ENCODE assay signal across 21 cellular contexts in the genomic region with DNA sequence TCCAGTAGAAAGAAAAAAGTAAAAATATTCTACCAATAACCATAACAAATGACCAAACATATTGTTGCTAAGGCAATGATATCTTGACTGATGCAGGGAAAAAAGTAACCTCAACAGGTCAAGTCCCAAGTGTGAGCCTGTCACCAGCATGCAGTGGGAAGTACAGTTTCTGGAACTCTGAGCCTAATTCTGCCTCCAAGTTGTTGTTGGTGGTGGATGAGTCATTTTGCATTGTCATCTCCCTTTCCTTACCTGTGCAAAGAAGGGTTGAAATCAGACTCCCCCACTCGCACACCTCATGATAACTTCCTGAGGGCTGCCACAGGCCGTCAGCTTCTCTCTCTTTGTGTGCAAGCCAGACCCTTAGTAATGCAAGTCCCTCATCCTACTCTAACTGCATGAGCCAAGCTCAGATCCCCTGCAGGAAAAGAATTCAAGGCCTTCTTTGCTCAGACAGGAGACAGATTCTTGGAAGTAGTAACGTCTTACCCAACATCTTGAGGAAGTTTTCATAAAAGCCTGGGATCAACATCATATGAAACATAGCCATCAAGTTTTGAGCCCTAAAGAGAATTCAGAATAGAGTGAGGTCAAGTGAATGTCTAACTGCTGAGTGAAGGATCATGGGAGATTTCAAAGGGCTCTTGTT.
"Had no signal": no experiment of that assay in that cellular context is flagged by ENCODE, and none has a peak within 500 bp of the region (broad histone marks: within the 10 kb centered on the region; RNA-seq: fewer than 3 reads in every experiment).

No MANE protein-coding gene starts in this region.

- H3K9me3 Mint-ChIP-seq: dendritic cell treated with granulocyte-macrophage colony-stimulating factor and Interleukin-4, amounts not matched to agents 40 ng/mL and 50 ng/mL, for 4 days; natural killer cell had no signal

- H3K36me3 ChIP-seq: adrenal gland, neutrophil, tibial nerve had no signal

- H3K27ac ChIP-seq: adrenal gland, neutrophil, skin epidermis, tibial nerve had no signal

- H3K4me1 Mint-ChIP-seq: activated CD4-positive, alpha-beta T cell treated with anti-CD3 and anti-CD28 coated beads for 36 hours; activated CD8-positive, alpha-beta memory T cell treated with anti-CD3 and anti-CD28 coated beads, Interleukin-2, amount 10 ng/mL, durations not matched to agents 7 days and 5 days; central memory CD8-positive, alpha-beta T cell; natural killer cell had no signal

- ATAC-seq: activated CD4-positive, alpha-beta T cell treated with anti-CD3 and anti-CD28 coated beads for 36 hours; activated CD8-positive, alpha-beta memory T cell treated with anti-CD3 and anti-CD28 coated beads, Interleukin-2, amount 10 ng/mL, durations not matched to agents 7 days and 5 days; effector memory CD8-positive, alpha-beta T cell; natural killer cell had no signal

- H3K4me3 ChIP-seq: adrenal gland, skin epidermis, tibial nerve had no signal

- DNase-seq: activated CD4-positive, alpha-beta memory T cell treated with anti-CD3 and anti-CD28 coated beads for 36 hours; activated CD4-positive, alpha-beta T cell treated with anti-CD3 and anti-CD28 coated beads for 36 hours; activated CD8-positive, alpha-beta memory T cell treated with anti-CD3 and anti-CD28 coated beads, Interleukin-2, amount 10 ng/mL, durations not matched to agents 7 days and 5 days; activated naive CD4-positive, alpha-beta T cell treated with anti-CD3 and anti-CD28 coated beads, Interleukin-2, amount 50 U/mL, for 16 hours; activated T-cell treated with anti-CD3 and anti-CD28 coated beads, Interleukin-2, amount 50 U/mL, for 1 hour; adrenal gland; effector memory CD8-positive, alpha-beta T cell; erythroblast; hippocampal formation; mesendoderm; natural killer cell; posterior cingulate gyrus; stimulated activated CD4-positive, alpha-beta T cell treated with anti-CD3 and anti-CD28 coated beads, Interleukin-15, amount 100 ng/mL, for 24 hours; stimulated activated CD4-positive, alpha-beta T cell treated with anti-CD3 and anti-CD28 coated beads, Interleukin-4, amount 100 ng/mL, for 1 hour; stimulated activated naive CD4-positive, alpha-beta T cell; T-helper 2 cell had no signal

- H3K27ac Mint-ChIP-seq: activated CD4-positive, alpha-beta memory T cell treated with anti-CD3 and anti-CD28 coated beads for 36 hours; activated CD4-positive, alpha-beta T cell treated with anti-CD3 and anti-CD28 coated beads for 36 hours; activated CD8-positive, alpha-beta memory T cell treated with anti-CD3 and anti-CD28 coated beads, Interleukin-2, amount 10 ng/mL, durations not matched to agents 7 days and 5 days; dendritic cell treated with granulocyte-macrophage colony-stimulating factor and Interleukin-4, amounts not matched to agents 40 ng/mL and 50 ng/mL, for 4 days; effector memory CD8-positive, alpha-beta T cell; natural killer cell had no signal

- H3K4me1 ChIP-seq: adrenal gland had no signal

- H3K36me3 Mint-ChIP-seq: activated CD4-positive, alpha-beta memory T cell treated with anti-CD3 and anti-CD28 coated beads for 36 hours; activated CD8-positive, alpha-beta memory T cell treated with anti-CD3 and anti-CD28 coated beads, Interleukin-2, amount 10 ng/mL, durations not matched to agents 7 days and 5 days; natural killer cell had no signal

- H3K4me3 Mint-ChIP-seq: activated CD4-positive, alpha-beta memory T cell treated with anti-CD3 and anti-CD28 coated beads for 36 hours; activated CD4-positive, alpha-beta T cell treated with anti-CD3 and anti-CD28 coated beads for 36 hours; activated CD8-positive, alpha-beta memory T cell treated with anti-CD3 and anti-CD28 coated beads, Interleukin-2, amount 10 ng/mL, durations not matched to agents 7 days and 5 days; central memory CD8-positive, alpha-beta T cell; dendritic cell treated with granulocyte-macrophage colony-stimulating factor and Interleukin-4, amounts not matched to agents 40 ng/mL and 50 ng/mL, for 4 days; effector memory CD8-positive, alpha-beta T cell; natural killer cell had no signal

- H3K9me3 ChIP-seq: adrenal gland, neutrophil, tibial nerve had no signal

- H3K27me3 ChIP-seq: neutrophil, tibial nerve had no signal
